In genomic region chr10:93496322-93497041, GRCh38 we compare ENCODE assay signal across 8 cellular contexts. TPM values are rescaled to one million over a fixed set of nuclear protein-coding genes. Genes with fewer than 3 reads are reported as not detected.
DNase-seq lines count a peak whose midpoint lies in the region; TF ChIP-seq lines count a peak whose summit lies in the region.

Gene CEP55, plus strand, starts transcription at chr10:93496612. Its CDS starts 3,440 bp downstream, at chr10:93500052.

- H2BK5ac ChIP-seq in H9 (ENCODE audit: insufficient read length, low read length) = no peak within 1 kb of the TSS

- H3K36me3 Mint-ChIP-seq in H9 (ENCODE audit: insufficient read depth in 1 of 3, low read depth in 3 of 3) (peaks cover 0 to 16% (median 12%) of the 10 kb centered on the region in 3 experiments; a peak in 5 of 7 replicates), neural crest cell (ENCODE audit: low read depth) (no peaks in the 10 kb centered on the region)

- peak within 1 kb of the TSS; percentile 86 for H3K4me2 ChIP-seq in H9 (ENCODE audit: insufficient read depth, insufficient read length, low read length)

- no CpG with 5 or more reads among the region's 68 CpGs for WGBS in H9 (ENCODE audit: extremely low coverage, insufficient read length, low lambda C conversion rate)
- 0 to 2% (median 1%) methylated on average over 40 to 68 of the region's 68 CpGs for WGBS in stomach, 5 donors

- H3K9me3 Mint-ChIP-seq in H9 = no peaks in the 10 kb centered on the region
- no peaks in the 10 kb centered on the region for H3K9me3 Mint-ChIP-seq in neural crest cell

- H3K27me3 Mint-ChIP-seq in H9 (ENCODE audit: low read depth) = peaks cover 12% of the 10 kb centered on the region
- no peaks in the 10 kb centered on the region for H3K27me3 Mint-ChIP-seq in neural crest cell (ENCODE audit: low read depth)

- H2BK20ac ChIP-seq in H9 (ENCODE audit: low read depth, low read length, poor library complexity, severe bottlenecking) = no peak within 1 kb of the TSS

- no peak for TF ChIP-seq CTCF in H9 (conservative IDR thresholded peaks at IDR 0.05)
- no peak for TF ChIP-seq CTCF in neural crest cell (conservative IDR thresholded peaks at IDR 0.05)
- TF ChIP-seq CTCF in stomach (IDR thresholded peaks at IDR 0.05) = no peak

- H4K20me1 ChIP-seq in H9 (ENCODE audit: control insufficient read depth, insufficient read depth, insufficient read length) = no peaks in the 10 kb centered on the region

- no peak within 1 kb of the TSS for H3K27ac ChIP-seq in H9 (ENCODE audit: insufficient read length, low read depth, low read length)
- H3K27ac ChIP-seq in stomach = peak within 1 kb of the TSS; percentile 28 to 82 (median 60)

- H3K4me3 Mint-ChIP-seq in H9 (peak within 1 kb of the TSS; percentile 83 to 95), neural crest cell (peak within 1 kb of the TSS; percentile 94)

- H3K9ac ChIP-seq in H9 (ENCODE audit: extremely low read depth, insufficient read length, low read length) = peak within 1 kb of the TSS; percentile 78

- peak within 1 kb of the TSS in 2 of 3 experiments; percentile 54 to 68; a peak in 3 of 7 replicates for H3K27ac Mint-ChIP-seq in H9
- peak within 1 kb of the TSS; percentile 93 for H3K27ac Mint-ChIP-seq in neural crest cell (ENCODE audit: unreplicated experiment)

- no peak within 1 kb of the TSS for H3K4ac ChIP-seq in H9 (ENCODE audit: low read depth, low read length)

- intact Hi-C loops in stomach (cut with DNase I; ENCODE audit: low total_unique reads) = no loop called here

- TF ChIP-seq EP300 in stomach (IDR thresholded peaks at IDR 0.05) = no peak

- no peaks in the 10 kb centered on the region for H3K79me1 ChIP-seq in H9 (ENCODE audit: insufficient read depth, low read depth, low read length, poor library complexity, severe bottlenecking)

- no peak within 1 kb of the TSS for H3T11ph ChIP-seq in H9 (ENCODE audit: low read length)

- H3K23ac ChIP-seq in H9 (ENCODE audit: insufficient read length, low read depth, low read length) = no peak within 1 kb of the TSS

- DNase-seq in ELR (ENCODE audit: low read depth) (peak; percentile 96), H9 (peak; percentile 96), MG63 (peak; percentile 95), SHP77 (lab: John Stamatoyannopoulos, UW) (peak; percentile 82 to 93), fibroblast of the conjunctiva (ENCODE audit: low read depth) (peak; percentile 85), neural crest cell (ENCODE audit: low read depth, low spot score) (peak; percentile 94), stomach (peak; percentile 96)
- DNase-seq in activated T-helper 9 cell treated with anti-CD3 and anti-CD28 coated beads, Interleukin-2, amount 50 U/mL, for 16 hours (ENCODE audit: low read depth) = peak; percentile 93

- no peak within 1 kb of the TSS for H4K91ac ChIP-seq in H9 (ENCODE audit: insufficient read length, low read depth, low read length)

- peaks cover 17% of the 10 kb centered on the region for H3K36me3 ChIP-seq in MG63
- no peaks in the 10 kb centered on the region for H3K36me3 ChIP-seq in stomach

- H3K14ac ChIP-seq in H9 (ENCODE audit: insufficient read depth, low read length) = peak within 1 kb of the TSS; percentile 66; the same call in 1 of the 2 replicates

- peak within 1 kb of the TSS; percentile 11 for H3K18ac ChIP-seq in H9 (ENCODE audit: insufficient read length, low read depth, low read length)

- H3K27me3 ChIP-seq in H9 (ENCODE audit: insufficient read depth, low read length) (no peaks in the 10 kb centered on the region), MG63 (no peaks in the 10 kb centered on the region), stomach (no peaks in the 10 kb centered on the region)

- H3K23me2 ChIP-seq in H9 (ENCODE audit: insufficient read length, low read depth, low read length, poor library complexity, severe bottlenecking) = peaks cover 9% of the 10 kb centered on the region

- no peak within 1 kb of the TSS for H2BK12ac ChIP-seq in H9 (ENCODE audit: insufficient read length, low read depth, low read length)

- no peak within 1 kb of the TSS for H2AK5ac ChIP-seq in H9 (ENCODE audit: insufficient read length, low read length)

- H4K8ac ChIP-seq in H9 (replicated peaks; ENCODE audit: insufficient read length, low read depth, low read length) = no peak within 1 kb of the TSS

- H3K79me2 ChIP-seq in H9 (ENCODE audit: insufficient read depth, low read length) = peaks cover 3% of the 10 kb centered on the region; the same call in 1 of the 2 replicates

- no peak within 1 kb of the TSS for H4K5ac ChIP-seq in H9 (ENCODE audit: insufficient read length, low read depth, low read length)

- no peaks in the 10 kb centered on the region for H3K9me3 ChIP-seq in H9 (ENCODE audit: control insufficient read depth, low read depth, low read length)
- H3K9me3 ChIP-seq in MG63 = no peaks in the 10 kb centered on the region
- no peaks in the 10 kb centered on the region for H3K9me3 ChIP-seq in stomach

- TF ChIP-seq POLR2A in stomach (IDR thresholded peaks at IDR 0.05) = no peak

- H2BK15ac ChIP-seq in H9 (ENCODE audit: low read depth, low read length) = no peak within 1 kb of the TSS

- H3K4me3 ChIP-seq in MG63 (peak within 1 kb of the TSS; percentile 96), stomach (peak within 1 kb of the TSS; percentile 58 to 85 (median 68))

- H2BK120ac ChIP-seq in H9 (ENCODE audit: low read depth, low read length, poor library complexity, severe bottlenecking) = no peak within 1 kb of the TSS

- no peak within 1 kb of the TSS for H3K56ac ChIP-seq in H9 (ENCODE audit: insufficient read length, low read depth, low read length)

- H3K4me1 Mint-ChIP-seq in H9 (peaks cover 18 to 22% of the 10 kb centered on the region in 2 experiments), neural crest cell (peaks cover 44% of the 10 kb centered on the region)

- H2AFZ ChIP-seq in H9 (ENCODE audit: low read length) = no peak within 1 kb of the TSS

- H3K4me1 ChIP-seq in H9 (ENCODE audit: insufficient read depth, low read length) (no peaks in the 10 kb centered on the region), stomach (peaks cover 6 to 23% (median 14%) of the 10 kb centered on the region in 4 donors)

RNA-seq across cellular contexts. Expression of gene CEP55, which starts in this region (rescaled TPM):
- total RNA-seq in H9 (2021) (16.1 and 17.8 TPM in 2 replicates), neural crest cell (30.7 and 30.9 TPM in 2 replicates), stomach (1 to 10 TPM in 2 of 5 donors, under 1 TPM in 2, not detected in 1; 0.58 to 6.6 (median 1.1) TPM)
- total RNA-seq in MG63 (2014; rRNA removed; shearing (Covaris generic); ENCODE audit: low replicate concordance) = 74.7 and 98.6 TPM in 2 replicates
- polyA plus RNA-seq in stomach = 1 to 10 TPM; 3.1 to 7.2 (median 5.2) TPM
